ENCODE assay signal across 8 cellular contexts in genomic region chr11:47355283-47356128, GRCh38. TPM values are rescaled to one million over a fixed set of nuclear protein-coding genes. Genes with fewer than 3 reads are reported as not detected.
DNase-seq lines count a peak whose midpoint lies in the region; ATAC-seq, FAIRE-seq and TF ChIP-seq lines count a peak whose summit lies in the region.

No MANE protein-coding gene starts in this region.

- TF ChIP-seq CTCF in AG09319 (IDR thresholded peaks at IDR 0.05; ENCODE audit: low read depth, low read length) = peak; percentile 99

- no peaks in the 10 kb centered on the region for H3K27me3 ChIP-seq in trophoblast cell (ENCODE audit: insufficient read depth, low read length)

- no peak overlapping the region for H3K9ac ChIP-seq in trophoblast cell (ENCODE audit: low read length)

- peak overlapping the region; percentile 63 for H3K4me2 ChIP-seq in trophoblast cell (ENCODE audit: low read length)

- no peak overlapping the region for H2BK12ac ChIP-seq in trophoblast cell (ENCODE audit: low read length)

- H3K79me1 ChIP-seq in trophoblast cell (ENCODE audit: low read length) = no peaks in the 10 kb centered on the region

- peaks cover 0 to 6% of the 10 kb centered on the region in 2 experiments for H3K4me1 ChIP-seq in trophoblast cell (ENCODE audit: control insufficient read depth in 1 of 2, insufficient read depth in 2 of 2, low read length in 2 of 2)

- 100% methylated on average over 2 of the region's 47 CpGs for WGBS in trophoblast cell (ENCODE audit: extremely low coverage, insufficient coverage, insufficient read length)

- H2BK120ac ChIP-seq in trophoblast cell (ENCODE audit: insufficient read depth, low read length, poor library complexity) = no peak overlapping the region

- H4K8ac ChIP-seq in trophoblast cell (ENCODE audit: low read depth, low read length) = no peak overlapping the region

- peak overlapping the region; percentile 65 for H4K91ac ChIP-seq in trophoblast cell (ENCODE audit: low read depth, low read length)

- ATAC-seq in left cardiac atrium (peak; percentile 56 to 63), GM19452 (IDR thresholded peaks at IDR 0.05; ENCODE audit: unreplicated experiment) (no peak)

- H3K18ac ChIP-seq in trophoblast cell (ENCODE audit: low read length) = no peak overlapping the region

- H3K4ac ChIP-seq in trophoblast cell (ENCODE audit: low read depth, low read length) = no peak overlapping the region

- no peak overlapping the region for H3K14ac ChIP-seq in trophoblast cell (ENCODE audit: low read length)

- no peak overlapping the region for H2AFZ ChIP-seq in trophoblast cell (ENCODE audit: insufficient read depth, low read length, poor library complexity)

- no peaks in the 10 kb centered on the region for H3K79me2 ChIP-seq in trophoblast cell (ENCODE audit: control insufficient read depth, insufficient read depth, low read length, poor library complexity)

- intact Hi-C loops in left cardiac atrium (cut with DNase I) = loop anchor here (1.0 to 10.0 kb wide), 3 partner anchors 91 to 461 kb away; no protein-coding TSS in a partner anchor

- no peak overlapping the region for H4K12ac ChIP-seq in trophoblast cell (ENCODE audit: low read depth, low read length)

- H2BK5ac ChIP-seq in trophoblast cell (ENCODE audit: low read depth, low read length, poor library complexity) = no peak overlapping the region

- no peak; the same call in 1 of the 2 replicates for TF ChIP-seq POLR2A in H54 (IDR thresholded peaks at IDR 0.05; ENCODE audit: low read depth, low read length)

- peak overlapping the region; percentile 57 for H3K4me3 ChIP-seq in trophoblast cell (ENCODE audit: low read depth, low read length)

- H2AK5ac ChIP-seq in trophoblast cell (ENCODE audit: low read length) = no peak overlapping the region

- no peak overlapping the region for H3K27ac ChIP-seq in trophoblast cell (ENCODE audit: low read depth, low read length)

- H3K23ac ChIP-seq in trophoblast cell (ENCODE audit: low read length) = no peak overlapping the region

- peak; percentile 81 for DNase-seq in AG09319 (ENCODE audit: extremely low read depth, low read depth)
- peak; percentile 95 for DNase-seq in H54 (ENCODE audit: insufficient read length, low spot score)
- DNase-seq in NCI-H446 treated with DMSO at 0.1 percent for 48 hours (lab: John Stamatoyannopoulos, UW) = peak; percentile 48
- DNase-seq in amniotic stem cell (lab: John Stamatoyannopoulos, UW) = peak; percentile 78
- DNase-seq in left cardiac atrium = peak; percentile 95
- peak; percentile 94 to 99 for DNase-seq in trophoblast cell
- DNase-seq in effector CD4-positive, alpha-beta T cell = no peak

- FAIRE-seq in H54 (lab: Jason Lieb, UNC) = no peak

- no peaks in the 10 kb centered on the region for H3K36me3 ChIP-seq in trophoblast cell (ENCODE audit: control insufficient read depth in 1 of 2, insufficient read depth in 2 of 2, low read length in 2 of 2)

- H3K9me3 ChIP-seq in trophoblast cell (ENCODE audit: insufficient read depth, low read depth, low read length) = peaks cover 22% of the 10 kb centered on the region

RNA-seq across cellular contexts. Expression of gene MYBPC3, which starts 3.0 kb away (rescaled TPM):
- 1,000 to 10,000 TPM in 1 of 2 donors, 100 to 1,000 TPM in 1; 966 to 1,049 TPM for total RNA-seq in left cardiac atrium
- polyA plus RNA-seq in trophoblast cell (2013) = 0.01 TPM in 2 replicates

RNA-seq across cellular contexts. Expression of gene SPI1, which starts 22.8 kb away (rescaled TPM):
- 10 to 100 TPM; 19.5 to 31.4 TPM for total RNA-seq in left cardiac atrium
- 0.08 TPM in 2 replicates for polyA plus RNA-seq in trophoblast cell (2013)

RNA-seq across cellular contexts. Expression of gene SLC39A13, which starts 52.9 kb away (rescaled TPM):
- total RNA-seq in left cardiac atrium = 10 to 100 TPM; 35.5 to 53.4 TPM
- 27.5 and 28.6 TPM in 2 replicates for polyA plus RNA-seq in trophoblast cell (2013)
